Comparison of ENCODE assay signal across 14 cellular contexts in the genomic region with DNA sequence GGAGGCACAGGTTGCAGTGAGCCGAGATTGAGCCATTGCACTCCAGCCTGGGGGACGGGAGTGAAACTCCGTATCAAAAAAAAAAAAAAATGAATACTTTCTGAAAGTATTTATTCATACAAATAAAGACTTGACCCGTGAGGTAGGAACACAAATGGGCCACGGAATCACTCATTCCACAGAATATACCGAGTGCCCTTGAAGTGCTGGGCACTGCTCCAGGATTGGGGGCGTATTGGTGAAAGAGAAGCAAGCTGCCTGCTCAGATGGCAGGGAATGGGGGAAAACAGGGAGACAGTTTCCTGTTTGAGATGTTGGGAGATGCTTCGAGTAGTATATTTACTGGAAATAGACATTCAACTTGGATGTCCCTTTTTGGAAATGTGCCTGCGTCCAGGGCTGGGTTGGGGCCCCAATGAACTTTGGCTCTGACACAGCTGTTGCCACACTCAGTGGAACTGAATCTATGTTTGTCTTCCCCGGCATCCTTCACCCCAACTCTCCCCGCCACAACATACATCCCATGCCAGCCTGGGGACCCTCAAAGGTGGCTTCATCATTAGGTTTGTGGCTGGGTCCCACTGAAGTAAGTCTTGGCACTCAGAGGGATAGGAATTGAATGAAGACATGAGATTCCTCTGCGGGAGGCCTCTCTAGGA. TPM values are rescaled to one million over a fixed set of nuclear protein-coding genes. Genes with fewer than 3 reads are reported as not detected.
DNase-seq lines count a peak whose midpoint lies in the region; ATAC-seq and TF ChIP-seq lines count a peak whose summit lies in the region.
"Not testable (repeated sequence)": the region's sequence is repeated elsewhere in the genome, so short reads cannot be mapped to it uniquely, and the experiment has no call there.
"Had no signal": no experiment of that assay in that cellular context is flagged by ENCODE, and none has a peak within 500 bp of the region (broad histone marks: within the 10 kb centered on the region; RNA-seq: fewer than 3 reads in every experiment).

No MANE protein-coding gene starts in this region.

- peak overlapping the region; percentile 69; the same call in 1 of the 2 replicates for H2BK20ac ChIP-seq in IMR-90 (ENCODE audit: low read depth, low read length)

- not testable (repeated sequence) for H3K9me1 ChIP-seq in IMR-90 (ENCODE audit: insufficient read depth, low read length)

- H3K14ac ChIP-seq in IMR-90 (replicated peaks; ENCODE audit: low read depth, low read length) = not testable (repeated sequence)

- H3K4me3 ChIP-seq in IMR-90 (ENCODE audit: insufficient read depth, low read depth, low read length); testis: not testable (repeated sequence)
- H3K4me3 ChIP-seq in neutrophil (ENCODE audit: low read depth in 1 of 2, low read length in 1 of 2) = peak overlapping the region in 1 of 2 experiments; percentile 34

- ATAC-seq in IMR-90 (ENCODE audit: low read depth) = peak; percentile 47
- peak; percentile 42 for ATAC-seq in left lobe of liver

- H2BK120ac ChIP-seq in IMR-90 (ENCODE audit: low read depth, low read length) = peak overlapping the region; percentile 37; the same call in 1 of the 2 replicates

- not testable (repeated sequence) for H3K4ac ChIP-seq in IMR-90 (ENCODE audit: low read depth, low read length)

- H3K56ac ChIP-seq in IMR-90 (ENCODE audit: extremely low read depth, insufficient read depth, low read length) = not testable (repeated sequence)

- not testable (repeated sequence) for TF ChIP-seq RAD21 in IMR-90 (IDR thresholded peaks at IDR 0.05; ENCODE audit: low read length)

- H3K23ac ChIP-seq in IMR-90 (ENCODE audit: low read depth, low read length) = not testable (repeated sequence)

- H3K27ac ChIP-seq in IMR-90 (ENCODE audit: insufficient read depth, low read length); testis: not testable (repeated sequence)
- peak overlapping the region; percentile 61 for H3K27ac ChIP-seq in neutrophil

- not testable (repeated sequence) for H4K5ac ChIP-seq in IMR-90 (ENCODE audit: low read depth, low read length)

- DNase-seq in EL (peak; percentile 30), IMR-90 (peak; percentile 65), astrocyte of the hippocampus (ENCODE audit: low read depth, low spot score) (peak; percentile 17), left lobe of liver (ENCODE audit: low spot score) (peak; percentile 92), testis (peak; percentile 29)
- DNase-seq in activated CD4-positive, alpha-beta memory T cell treated with anti-CD3 and anti-CD28 coated beads for 36 hours = peak; percentile 40

- not testable (repeated sequence) for H3K27me3 Mint-ChIP-seq in activated CD4-positive, alpha-beta memory T cell treated with anti-CD3 and anti-CD28 coated beads for 36 hours

- H3K36me3 Mint-ChIP-seq in activated CD4-positive, alpha-beta memory T cell treated with anti-CD3 and anti-CD28 coated beads for 36 hours = not testable (repeated sequence)

- H2AFZ ChIP-seq in IMR-90 (replicated peaks; ENCODE audit: low read length, poor library complexity) = not testable (repeated sequence)

- H2BK5ac ChIP-seq in IMR-90 (ENCODE audit: low read depth, low read length, poor library complexity, severe bottlenecking) = not testable (repeated sequence)

- peak overlapping the region; percentile 52 for H2AK5ac ChIP-seq in IMR-90 (ENCODE audit: low read depth, low read length)

- not testable (repeated sequence) for H3K4me1 ChIP-seq in IMR-90 (ENCODE audit: control insufficient read depth, insufficient read depth, low read length); testis
- peaks cover 66 to 71% of the 10 kb centered on the region in 2 experiments for H3K4me1 ChIP-seq in neutrophil (ENCODE audit: control insufficient read depth in 1 of 2, insufficient read depth in 1 of 2, low read depth in 1 of 2, low read length in 1 of 2)

- CTCF ChIA-PET in IMR-90 (lab: Yijun Ruan, JAX); activated CD4-positive, alpha-beta memory T cell treated with anti-CD3 and anti-CD28 coated beads for 36 hours (lab: Charles Lee): not testable (repeated sequence)

- H3K27me3 ChIP-seq in IMR-90 (ENCODE audit: control insufficient read depth, insufficient read depth, low read length); neutrophil; testis: not testable (repeated sequence)

- POLR2A ChIA-PET in IMR-90 (lab: Charles Lee; ENCODE audit: unreplicated experiment) = not testable (repeated sequence)
- POLR2A ChIA-PET in activated CD4-positive, alpha-beta memory T cell treated with anti-CD3 and anti-CD28 coated beads for 36 hours (lab: Charles Lee) = interaction anchor here (1.5 kb wide), 1 partner anchor 63 kb away, joined by 4 read pairs; no protein-coding TSS in a partner anchor

- not testable (repeated sequence) for H2BK15ac ChIP-seq in IMR-90 (ENCODE audit: low read depth, low read length)

- not testable (repeated sequence) for TF ChIP-seq CTCF in IMR-90 (conservative IDR thresholded peaks at IDR 0.05; ENCODE audit: low read depth, low read length); neutrophil (IDR thresholded peaks at IDR 0.05); testis (IDR thresholded peaks at IDR 0.05)

- not testable (repeated sequence) for H4K91ac ChIP-seq in IMR-90 (ENCODE audit: insufficient read depth, low read depth, low read length)

- not testable (repeated sequence) for H3K9ac ChIP-seq in IMR-90 (ENCODE audit: low read depth, low read length)

- in situ Hi-C loops in IMR-90 (cut with MboI; ENCODE audit: low sequenced_read_pairs) = not testable (repeated sequence)

- dilution Hi-C loops in IMR-90 (cut with HindIII; ENCODE audit: low sequenced_read_pairs, unreplicated experiment) = not testable (repeated sequence)

- not testable (repeated sequence) for H3K79me1 ChIP-seq in IMR-90 (ENCODE audit: low read depth in 1 of 2, low read length in 2 of 2)

- not testable (repeated sequence) for H3K4me3 Mint-ChIP-seq in activated CD4-positive, alpha-beta memory T cell treated with anti-CD3 and anti-CD28 coated beads for 36 hours

- H3K9me3 ChIP-seq in IMR-90 (ENCODE audit: control insufficient read depth, insufficient read depth, low read length); neutrophil; testis: not testable (repeated sequence)

- H2AK9ac ChIP-seq in IMR-90 (replicated peaks; ENCODE audit: low read depth, low read length, poor library complexity) = not testable (repeated sequence)

- not testable (repeated sequence) for H4K8ac ChIP-seq in IMR-90 (ENCODE audit: low read depth in 2 of 2, low read length in 2 of 2)

- intact Hi-C loops in IMR-90 (cut with micrococcal nuclease); testis (cut with DNase I; ENCODE audit: low total_unique reads): not testable (repeated sequence)
- intact Hi-C loops in activated CD4-positive, alpha-beta memory T cell treated with anti-CD3 and anti-CD28 coated beads for 36 hours (cut with micrococcal nuclease) = loop anchor here (5.0 kb wide), 2 partner anchors 165 to 265 kb away; partner anchors contain the start of gene ATP6V1G1

- H3K36me3 ChIP-seq in IMR-90 (ENCODE audit: control insufficient read depth, insufficient read depth, low read length); neutrophil; testis (ENCODE audit: low read depth, missing control alignments): not testable (repeated sequence)

- 0 out of 2 replicates have a peak overlapping the region, but pooled peaks have one; percentile 44 for H3K4me2 ChIP-seq in IMR-90 (ENCODE audit: low read depth, low read length)

- WGBS in IMR-90 (ENCODE audit: extremely low coverage in 2 of 2, insufficient read length in 1 of 2), 2 experiments = no CpG with 5 or more reads among the region's 12 CpGs
- WGBS in testis, 2 donors = 52 to 56% methylated on average over 10 to 12 of the region's 12 CpGs

- not testable (repeated sequence) for TF ChIP-seq POLR2A in IMR-90 (IDR thresholded peaks at IDR 0.05; ENCODE audit: low read depth, low read length); testis (IDR thresholded peaks at IDR 0.05)

- not testable (repeated sequence) for H3K27ac Mint-ChIP-seq in activated CD4-positive, alpha-beta memory T cell treated with anti-CD3 and anti-CD28 coated beads for 36 hours

- not testable (repeated sequence) for H3K9me3 Mint-ChIP-seq in activated CD4-positive, alpha-beta memory T cell treated with anti-CD3 and anti-CD28 coated beads for 36 hours

- peaks cover 13% of the 10 kb centered on the region for H3K4me1 Mint-ChIP-seq in activated CD4-positive, alpha-beta memory T cell treated with anti-CD3 and anti-CD28 coated beads for 36 hours (ENCODE audit: low read depth)

- H4K20me1 ChIP-seq in IMR-90 (ENCODE audit: insufficient read depth, low read length) = not testable (repeated sequence)

- not testable (repeated sequence) for H3K18ac ChIP-seq in IMR-90 (ENCODE audit: low read depth, low read length)

- not testable (repeated sequence) for BruUV-seq in IMR-90 (replicated peaks; lab: Mats Ljungman, UMichigan)

RNA-seq across cellular contexts. Expression of gene ORM1, which starts 0.6 kb away (rescaled TPM):
- total RNA-seq in IMR-90 (2012; rRNA removed) = 0.18 TPM in 1 of 2 replicates, not detected in the other
- 0.30 TPM in 1 of 2 replicates, not detected in the other for polyA plus RNA-seq in IMR-90 (2012; rRNA removed)
- 0.11 and 0.26 TPM in 2 replicates for polyA plus RNA-seq in IMR-90 (2012; cell fraction: cytosol; rRNA removed)
- polyA plus RNA-seq in IMR-90 (2012; cell fraction: nucleus; rRNA removed; ENCODE audit: low replicate concordance) = 0.11 TPM in 1 of 2 replicates, not detected in the other
- not detected for total RNA-seq in activated CD4-positive, alpha-beta memory T cell treated with anti-CD3 and anti-CD28 coated beads for 36 hours
- total RNA-seq in left lobe of liver = 19,737 TPM
- not detected for total RNA-seq in testis
- polyA plus RNA-seq in testis (ENCODE audit: insufficient read depth, low read depth, low replicate concordance) = 1.6 TPM
- total RNA-seq: A673, Calu3, G401, H7, SJSA1 had no signal
- polyA plus RNA-seq: BJ had no signal

RNA-seq across cellular contexts. Expression of gene ORM2, which starts 7.4 kb away (rescaled TPM):
- total RNA-seq in IMR-90 (2012; rRNA removed) = not detected in 2 replicates
- not detected in 2 replicates for polyA plus RNA-seq in IMR-90 (2012; rRNA removed)
- polyA plus RNA-seq in IMR-90 (2012; cell fraction: cytosol; rRNA removed) = not detected in 2 replicates
- not detected in 2 replicates for polyA plus RNA-seq in IMR-90 (2012; cell fraction: nucleus; rRNA removed; ENCODE audit: low replicate concordance)
- not detected for total RNA-seq in activated CD4-positive, alpha-beta memory T cell treated with anti-CD3 and anti-CD28 coated beads for 36 hours
- total RNA-seq in left lobe of liver = 4,103 TPM
- total RNA-seq in testis = under 1 TPM in 1 of 2 donors, not detected in 1; 0.56 TPM
- 2.3 TPM for polyA plus RNA-seq in testis (ENCODE audit: insufficient read depth, low read depth, low replicate concordance)
- total RNA-seq: A673, Calu3, G401, Right ventricle myocardium superior, SJSA1 had no signal
- polyA plus RNA-seq: BJ had no signal

Comparison
In these comparisons a context has a peak if more than half of its experiments do, and no peak if none do; other contexts are left out.
1. DNase-seq: peak in every context shown above with its lines; median percentile 92 in left lobe of liver; 65 in IMR-90; 40 in activated CD4-positive, alpha-beta memory T cell treated with anti-CD3 and anti-CD28 coated beads for 36 hours; 30 in EL; 29 in testis; 17 in astrocyte of the hippocampus.
2. RNA of gene ORM1, which starts 0.6 kb away (total RNA-seq): 19,737 TPM in left lobe of liver (single experiment); 0.18 TPM in IMR-90, not detected in activated CD4-positive, alpha-beta memory T cell treated with anti-CD3 and anti-CD28 coated beads for 36 hours and not detected in testis; every median in the first group is over 1,000 times any median in the second.
3. RNA of gene ORM2, which starts 7.4 kb away (total RNA-seq): 4,103 TPM in left lobe of liver (single experiment); 0.56 TPM in testis, not detected in IMR-90 and not detected in activated CD4-positive, alpha-beta memory T cell treated with anti-CD3 and anti-CD28 coated beads for 36 hours; every median in the first group is over 1,000 times any median in the second.